In genomic region chr19:48874309-48875135, GRCh38 we compare ENCODE assay signal across 7 cellular contexts. TPM values are rescaled to one million over a fixed set of nuclear protein-coding genes. Genes with fewer than 3 reads are reported as not detected.
DNase-seq lines count a peak whose midpoint lies in the region; ATAC-seq and TF ChIP-seq lines count a peak whose summit lies in the region.
"Had no signal": no experiment of that assay in that cellular context is flagged by ENCODE, and none has a peak within 500 bp of the region (broad histone marks: within the 10 kb centered on the region; RNA-seq: fewer than 3 reads in every experiment).

No MANE protein-coding gene starts in this region.

- TF ChIP-seq EP300 in upper lobe of left lung (IDR thresholded peaks at IDR 0.05) = no peak

- H3K27ac ChIP-seq in right atrium auricular region (peak overlapping the region; percentile 99 to 100), upper lobe of left lung (peak overlapping the region; percentile 99 to 100 (median 100))
- H3K27ac ChIP-seq: C4-2B had no signal

- peak; percentile 45 for DNase-seq in NCI-H1436 (lab: John Stamatoyannopoulos, UW)
- no peak for DNase-seq in NCI-H1436 treated with DMSO at 0.1 percent for 48 hours (lab: John Stamatoyannopoulos, UW)
- peak; percentile 62 for DNase-seq in T-helper 9 cell
- DNase-seq in right atrium auricular region (ENCODE audit: low spot score) = no peak
- peak in 1 of 2 donors; percentile 60 for DNase-seq in upper lobe of left lung
- no peak for DNase-seq in putamen (ENCODE audit: low spot score)

- TF ChIP-seq CTCF in right atrium auricular region (IDR thresholded peaks at IDR 0.05) (no peak), upper lobe of left lung (IDR thresholded peaks at IDR 0.05) (no peak)

- WGBS in upper lobe of left lung, 2 donors = 12 to 17% methylated on average over 13 to 17 of the region's 17 CpGs

- TF ChIP-seq POLR2A in upper lobe of left lung (IDR thresholded peaks at IDR 0.05) = no peak

- H3K4me1 ChIP-seq in right atrium auricular region (peaks cover 0 to 58% of the 10 kb centered on the region in 2 donors), upper lobe of left lung (peaks cover 45 to 56% (median 46%) of the 10 kb centered on the region in 4 donors)

- H3K36me3 ChIP-seq in right atrium auricular region (peaks cover 57% of the 10 kb centered on the region), upper lobe of left lung (peaks cover 9 to 54% (median 44%) of the 10 kb centered on the region in 4 donors)

- peak; percentile 2 to 22 for ATAC-seq in upper lobe of left lung (ENCODE audit: low FRiP score in 2 of 2)

- H3K4me3 ChIP-seq in right atrium auricular region = peak overlapping the region; percentile 88 to 95
- H3K4me3 ChIP-seq in upper lobe of left lung = peak overlapping the region; percentile 56 to 77 (median 70)

- H3K9me3 ChIP-seq in right atrium auricular region (no peaks in the 10 kb centered on the region), upper lobe of left lung (no peaks in the 10 kb centered on the region)

- H3K27me3 ChIP-seq in right atrium auricular region = no peaks in the 10 kb centered on the region
- H3K27me3 ChIP-seq in upper lobe of left lung = no peaks in the 10 kb centered on the region

RNA-seq across cellular contexts. Expression of gene PPP1R15A, which starts 2.3 kb away (rescaled TPM):
- 10 to 100 TPM; 55.0 to 97.6 TPM for total RNA-seq in right atrium auricular region
- 100 to 1,000 TPM in 5 of 6 donors, 10 to 100 TPM in 1; 96.2 to 194 (median 114) TPM for total RNA-seq in upper lobe of left lung

RNA-seq across cellular contexts. Expression of gene PLEKHA4, which starts 6.1 kb away (rescaled TPM):
- total RNA-seq in right atrium auricular region (10 to 100 TPM; 22.4 to 25.1 TPM), upper lobe of left lung (10 to 100 TPM in 5 of 6 donors, 1 to 10 TPM in 1; 6.3 to 34.9 (median 21.2) TPM)

RNA-seq across cellular contexts. Expression of gene TULP2, which starts 24.0 kb away (rescaled TPM):
- not detected for total RNA-seq in right atrium auricular region
- total RNA-seq in upper lobe of left lung = 1 to 10 TPM in 1 of 6 donors, under 1 TPM in 2, not detected in 3; 0.30 to 4.9 (median 0.86) TPM

RNA-seq across cellular contexts. Expression of gene NUCB1, which starts 25.6 kb away (rescaled TPM):
- 100 to 1,000 TPM; 347 to 411 TPM for total RNA-seq in right atrium auricular region
- total RNA-seq in upper lobe of left lung = 100 to 1,000 TPM; 278 to 463 (median 341) TPM

RNA-seq across cellular contexts. Expression of gene HSD17B14, which starts 38.2 kb away (rescaled TPM):
- 1 to 10 TPM; 3.7 to 6.3 TPM for total RNA-seq in right atrium auricular region
- 10 to 100 TPM; 13.8 to 65.0 (median 28.5) TPM for total RNA-seq in upper lobe of left lung

Comparison
In these comparisons a context has a peak if more than half of its experiments do, and no peak if none do; other contexts are left out.
1. DNase-seq: peak in NCI-H1436 (single experiment) and T-helper 9 cell (single experiment); none in NCI-H1436 treated with DMSO at 0.1 percent for 48 hours (single experiment), right atrium auricular region (single experiment) and putamen (single experiment).